Comparison of ENCODE assay signal across 25 cellular contexts in genomic region chr21:34814529-34814951, GRCh38.
DNase-seq lines count a peak whose midpoint lies in the region; ATAC-seq, FAIRE-seq and TF ChIP-seq lines count a peak whose summit lies in the region.
"Had no signal": no experiment of that assay in that cellular context is flagged by ENCODE, and none has a peak within 500 bp of the region (broad histone marks: within the 10 kb centered on the region; RNA-seq: fewer than 3 reads in every experiment).

No MANE protein-coding gene starts in this region.

- no peaks in the 10 kb centered on the region for H3K27me3 Mint-ChIP-seq in activated T-helper 17 cell treated with anti-CD3 and anti-CD28 coated beads, Interleukin-2, amount 50 U/mL, for 72 hours
- H3K27me3 Mint-ChIP-seq: stimulated activated memory B cell treated with anti-CD40 and anti-IgM and Interleukin-4, amounts not matched to agents 10 μg/mL and 1 μg/mL and 100 μg/mL, for 72 hours had no signal

- no peak for TF ChIP-seq EP300 in A549 (IDR thresholded peaks at IDR 0.05)

- H3K79me2 ChIP-seq in GM23248 (ENCODE audit: insufficient read depth): peaks cover 73% of the 10 kb centered on the region

- WGBS in A549 (ENCODE audit: missing lambda C conversion rate): 78% methylated on average over 4 of the region's 6 CpGs
- 96 to 97% methylated on average over 6 of the region's 6 CpGs for WGBS in GM23248 (ENCODE audit: low coverage in 1 of 2, low lambda C conversion rate in 2 of 2, missing lambda C conversion rate in 2 of 2), 2 experiments

- no peaks in the 10 kb centered on the region for H3K9me3 ChIP-seq in A549
- H3K9me3 ChIP-seq in GM23248 (ENCODE audit: low read depth): no peaks in the 10 kb centered on the region
- H3K9me3 ChIP-seq: adrenal gland, Caco-2, spleen, upper lobe of left lung had no signal

- H3K4me2 ChIP-seq in A549 (no peak overlapping the region), GM23248 (ENCODE audit: unreplicated experiment) (peak overlapping the region; percentile 57)

- H3K27ac ChIP-seq in A549 (peak overlapping the region; percentile 95 to 97), GM23248 (peak overlapping the region; percentile 100)
- H3K27ac ChIP-seq: adrenal gland, SK-N-MC, upper lobe of left lung had no signal

- TF ChIP-seq RAD21 in A549 (conservative IDR thresholded peaks at IDR 0.05 in 1 of 2, IDR thresholded peaks at IDR 0.05 in 1 of 2): no peak

- peak overlapping the region; percentile 88 for H3K27ac Mint-ChIP-seq in activated T-helper 17 cell treated with anti-CD3 and anti-CD28 coated beads, Interleukin-2, amount 50 U/mL, for 72 hours
- H3K27ac Mint-ChIP-seq: nephron, progenitor cell of endocrine pancreas had no signal

- H3K4me3 ChIP-seq in A549 (no peak overlapping the region), GM23248 (no peak overlapping the region)
- H3K4me3 ChIP-seq: adrenal gland, lung, SK-N-MC, spleen, upper lobe of left lung had no signal

- CTCF ChIA-PET in A549 (lab: Yijun Ruan, JAX): interaction anchor here (1.3 to 3.2 kb wide), 2 partner anchors 19 to 68 kb away, joined by 3 to 21 read pairs; no protein-coding TSS in a partner anchor

- no peak overlapping the region for H2AFZ ChIP-seq in GM23248

- in situ Hi-C loops in GM23248 (cut with MboI): no loop called here

- FAIRE-seq in A549 (lab: Jason Lieb, UNC): no peak
- FAIRE-seq: frontal cortex, GM12892 had no signal

- no peak for TF ChIP-seq CTCF in A549 (IDR thresholded peaks at IDR 0.05)

- H3K36me3 ChIP-seq in GM23248 (ENCODE audit: low read depth): peaks cover 37% of the 10 kb centered on the region
- H3K36me3 ChIP-seq: adrenal gland had no signal

- peaks cover 55% of the 10 kb centered on the region for H3K4me1 Mint-ChIP-seq in activated T-helper 17 cell treated with anti-CD3 and anti-CD28 coated beads, Interleukin-2, amount 50 U/mL, for 72 hours

- no peaks in the 10 kb centered on the region for H4K20me1 ChIP-seq in GM23248 (ENCODE audit: insufficient read depth)

- peaks cover 98% of the 10 kb centered on the region for H3F3A ChIP-seq in GM23248 (ENCODE audit: insufficient read depth)

- no peak for DNase-seq in A549 (ENCODE audit: low read depth in 1 of 2, low spot score in 1 of 2)
- no peak for DNase-seq in GM23248
- DNase-seq in islet precursor cell: peak; percentile 97
- no peak for DNase-seq in inferior parietal cortex (ENCODE audit: extremely low spot score)
- no peak for DNase-seq in DMS79 (lab: John Stamatoyannopoulos, UW)
- DNase-seq in NAMALWA (ENCODE audit: low spot score): no peak
- DNase-seq in NOMO-1 treated with DMSO at 0.1 percent for 48 hours (lab: John Stamatoyannopoulos, UW; ENCODE audit: unreplicated experiment): no peak
- DNase-seq: activated CD4-positive, alpha-beta T cell treated with anti-CD3 and anti-CD28 coated beads, Interleukin-2, amount 50 U/mL, for 1 hour; Caco-2; cerebellar nuclear complex; GDM1; GOT3; NCI-H146; NCI-H510A; spleen; upper lobe of left lung had no signal

- no peaks in the 10 kb centered on the region for H3K9me3 Mint-ChIP-seq in activated T-helper 17 cell treated with anti-CD3 and anti-CD28 coated beads, Interleukin-2, amount 50 U/mL, for 72 hours
- H3K9me3 Mint-ChIP-seq: nephron; stimulated activated memory B cell treated with anti-CD40 and anti-IgM and Interleukin-4, amounts not matched to agents 10 μg/mL and 1 μg/mL and 100 μg/mL, for 72 hours had no signal

- no peaks in the 10 kb centered on the region for H3K27me3 ChIP-seq in GM23248 (replicated peaks; ENCODE audit: insufficient read depth)
- H3K27me3 ChIP-seq: adrenal gland, spleen, upper lobe of left lung had no signal

- POLR2A ChIA-PET in A549 (lab: Yijun Ruan, JAX): interaction anchor here (1.1 kb wide), 1 partner anchor 74 kb away, joined by 6 read pairs; no protein-coding TSS in a partner anchor

- no peak for ATAC-seq in A549
- ATAC-seq in activated T-helper 17 cell treated with anti-CD3 and anti-CD28 coated beads, Interleukin-2, amount 50 U/mL, for 72 hours (replicated peaks): no peak
- ATAC-seq: stimulated activated memory B cell treated with anti-CD40 and anti-IgM and Interleukin-4, amounts not matched to agents 10 μg/mL and 1 μg/mL and 100 μg/mL, for 72 hours had no signal

- H3K9me2 ChIP-seq in GM23248 (ENCODE audit: insufficient read depth): no peaks in the 10 kb centered on the region

- no peak for TF ChIP-seq POLR2A in A549 (IDR thresholded peaks at IDR 0.05; ENCODE audit: low read length)

- no peak overlapping the region for H3K4me3 Mint-ChIP-seq in activated T-helper 17 cell treated with anti-CD3 and anti-CD28 coated beads, Interleukin-2, amount 50 U/mL, for 72 hours
- H3K4me3 Mint-ChIP-seq: nephron; stimulated activated memory B cell treated with anti-CD40 and anti-IgM and Interleukin-4, amounts not matched to agents 10 μg/mL and 1 μg/mL and 100 μg/mL, for 72 hours had no signal

- peak overlapping the region; percentile 66; the same call in 1 of the 2 replicates for H3K9ac ChIP-seq in GM23248

- H3K36me3 Mint-ChIP-seq in activated T-helper 17 cell treated with anti-CD3 and anti-CD28 coated beads, Interleukin-2, amount 50 U/mL, for 72 hours (ENCODE audit: low read depth): peaks cover 100% of the 10 kb centered on the region

- H3K4me1 ChIP-seq in A549 (peaks cover 60% of the 10 kb centered on the region), GM23248 (ENCODE audit: insufficient read depth) (peaks cover 66% of the 10 kb centered on the region)

TF ChIP-seq in A549, 52 proteins besides CTCF, POLR2A, EP300 and RAD21:
- TF ChIP-seq, protein P1, sequence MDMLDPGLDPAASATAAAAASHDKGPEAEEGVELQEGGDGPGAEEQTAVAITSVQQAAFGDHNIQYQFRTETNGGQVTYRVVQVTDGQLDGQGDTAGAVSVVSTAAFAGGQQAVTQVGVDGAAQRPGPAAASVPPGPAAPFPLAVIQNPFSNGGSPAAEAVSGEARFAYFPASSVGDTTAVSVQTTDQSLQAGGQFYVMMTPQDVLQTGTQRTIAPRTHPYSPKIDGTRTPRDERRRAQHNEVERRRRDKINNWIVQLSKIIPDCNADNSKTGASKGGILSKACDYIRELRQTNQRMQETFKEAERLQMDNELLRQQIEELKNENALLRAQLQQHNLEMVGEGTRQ (IDR thresholded peaks at IDR 0.05): no peak
- TF ChIP-seq, protein P2, sequence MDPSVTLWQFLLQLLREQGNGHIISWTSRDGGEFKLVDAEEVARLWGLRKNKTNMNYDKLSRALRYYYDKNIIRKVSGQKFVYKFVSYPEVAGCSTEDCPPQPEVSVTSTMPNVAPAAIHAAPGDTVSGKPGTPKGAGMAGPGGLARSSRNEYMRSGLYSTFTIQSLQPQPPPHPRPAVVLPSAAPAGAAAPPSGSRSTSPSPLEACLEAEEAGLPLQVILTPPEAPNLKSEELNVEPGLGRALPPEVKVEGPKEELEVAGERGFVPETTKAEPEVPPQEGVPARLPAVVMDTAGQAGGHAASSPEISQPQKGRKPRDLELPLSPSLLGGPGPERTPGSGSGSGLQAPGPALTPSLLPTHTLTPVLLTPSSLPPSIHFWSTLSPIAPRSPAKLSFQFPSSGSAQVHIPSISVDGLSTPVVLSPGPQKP (IDR thresholded peaks at IDR 0.05; ENCODE audit: low read depth, low read length): no peak
- no peak for TF ChIP-seq HOXB5 (CRISPR knock-in tag; IDR thresholded peaks at IDR 0.05)
- TF ChIP-seq POLR2AphosphoS2 (conservative IDR thresholded peaks at IDR 0.05; ENCODE audit: low read length): no peak
- no peak for TF ChIP-seq MAFK (IDR thresholded peaks at IDR 0.05; ENCODE audit: partially characterized antibody)
- TF ChIP-seq SREBF2 (IDR thresholded peaks at IDR 0.05): no peak
- no peak for TF ChIP-seq TP53 (CRISPR knock-in tag; IDR thresholded peaks at IDR 0.05)
- no peak for TF ChIP-seq JUN (IDR thresholded peaks at IDR 0.05)
- no peak for TF ChIP-seq EHMT2 (IDR thresholded peaks at IDR 0.05; ENCODE audit: low read depth)
- TF ChIP-seq HES2 (IDR thresholded peaks at IDR 0.05): no peak
